Comparison of ENCODE assay signal across 11 cellular contexts in genomic region chr13:66995366-66995663, GRCh38.
A peak's percentile ranks its signal among the peaks of the same experiment; 100 is the strongest.
DNase-seq lines count a peak whose midpoint lies in the region; ATAC-seq and TF ChIP-seq lines count a peak whose summit lies in the region.
"Had no signal": no experiment of that assay in that cellular context is flagged by ENCODE, and none has a peak within 500 bp of the region (broad histone marks: within the 10 kb centered on the region; RNA-seq: fewer than 3 reads in every experiment).

No MANE protein-coding gene starts in this region.

- no peak overlapping the region for H3K27ac ChIP-seq in osteoblast (ENCODE audit: low read depth, low read length)

- H3K4me3 ChIP-seq in osteoblast (ENCODE audit: insufficient read depth, low read length) = no peak overlapping the region

- H4K20me1 ChIP-seq in osteoblast (ENCODE audit: insufficient read depth, low read length) = no peaks in the 10 kb centered on the region

- no peak for TF ChIP-seq CTCF in osteoblast (IDR thresholded peaks at IDR 0.05; ENCODE audit: extremely low read depth, low read depth, low read length)

- DNase-seq in osteoblast (ENCODE audit: insufficient read length, low spot score, missing footprints) (no peak), NCI-H446 treated with DMSO at 0.1 percent for 48 hours (lab: John Stamatoyannopoulos, UW) (no peak), NCI-H146 (lab: John Stamatoyannopoulos, UW) (no peak), NOMO-1 treated with DMSO at 0.1 percent for 48 hours (lab: John Stamatoyannopoulos, UW; ENCODE audit: unreplicated experiment) (no peak)
- DNase-seq in effector CD4-positive, alpha-beta T cell = no peak
- DNase-seq: GDM1, NCI-H526 had no signal

- no peaks in the 10 kb centered on the region for H3K9me3 ChIP-seq in osteoblast (ENCODE audit: low read depth, low read length)

- no peaks in the 10 kb centered on the region for H3K4me1 ChIP-seq in osteoblast (ENCODE audit: insufficient read depth, low read length)

- peak overlapping the region; percentile 5 for H2AFZ ChIP-seq in osteoblast (ENCODE audit: low read length)

- no peaks in the 10 kb centered on the region for H3K79me2 ChIP-seq in osteoblast (ENCODE audit: insufficient read depth, low read length)

- peak; percentile 79 for ATAC-seq in GM19324 (IDR thresholded peaks at IDR 0.05; ENCODE audit: low FRiP score, unreplicated experiment)
- ATAC-seq in HG02763 (IDR thresholded peaks at IDR 0.05; ENCODE audit: unreplicated experiment) = peak; percentile 82
- ATAC-seq in HG03575 (IDR thresholded peaks at IDR 0.05; ENCODE audit: extremely low read depth, insufficient number of reproducible peaks, low FRiP score, unreplicated experiment) = peak; percentile 63
- ATAC-seq: activated T-helper 17 cell treated with anti-CD3 and anti-CD28 coated beads, Interleukin-2, amount 50 U/mL, for 72 hours had no signal

- H3K27me3 ChIP-seq in osteoblast (ENCODE audit: insufficient read depth, low read length) = no peaks in the 10 kb centered on the region

- H3K36me3 ChIP-seq in osteoblast (ENCODE audit: insufficient read depth, low read length) = no peaks in the 10 kb centered on the region

- no peak overlapping the region for H3K4me2 ChIP-seq in osteoblast (ENCODE audit: insufficient read depth, low read length)
